In genomic region chr3:194134757-194135515, GRCh38 we compare ENCODE assay signal across 1 cellular context.
A peak's percentile ranks its signal among the peaks of the same experiment; 100 is the strongest.
TF ChIP-seq lines count a peak whose summit lies in the region.

No MANE protein-coding gene starts in this region.

TF ChIP-seq in HepG2, 621 proteins besides CTCF, POLR2A, EP300 and RAD21 (continued from another document):
- TF ChIP-seq KIAA2018 (CRISPR knock-in tag; IDR thresholded peaks at IDR 0.05; ENCODE audit: borderline replicate concordance) (peak; percentile 92; the same call in 1 of the 2 replicates), CBFB (CRISPR knock-in tag; IDR thresholded peaks at IDR 0.05) (no peak; the same call in none of the 2 replicates), ZNF501 (CRISPR knock-in tag; IDR thresholded peaks at IDR 0.05) (peak; percentile 73), MTERF4 (CRISPR knock-in tag; IDR thresholded peaks at IDR 0.05) (peak; percentile 68; the same call in 1 of the 2 replicates), MED8 (CRISPR knock-in tag; IDR thresholded peaks at IDR 0.05; ENCODE audit: insufficient replicate concordance) (peak; percentile 83)
TF ChIP-seq in HepG2: peak in this region for 301.
